Comparison of ENCODE assay signal across 9 cellular contexts in the genomic region with DNA sequence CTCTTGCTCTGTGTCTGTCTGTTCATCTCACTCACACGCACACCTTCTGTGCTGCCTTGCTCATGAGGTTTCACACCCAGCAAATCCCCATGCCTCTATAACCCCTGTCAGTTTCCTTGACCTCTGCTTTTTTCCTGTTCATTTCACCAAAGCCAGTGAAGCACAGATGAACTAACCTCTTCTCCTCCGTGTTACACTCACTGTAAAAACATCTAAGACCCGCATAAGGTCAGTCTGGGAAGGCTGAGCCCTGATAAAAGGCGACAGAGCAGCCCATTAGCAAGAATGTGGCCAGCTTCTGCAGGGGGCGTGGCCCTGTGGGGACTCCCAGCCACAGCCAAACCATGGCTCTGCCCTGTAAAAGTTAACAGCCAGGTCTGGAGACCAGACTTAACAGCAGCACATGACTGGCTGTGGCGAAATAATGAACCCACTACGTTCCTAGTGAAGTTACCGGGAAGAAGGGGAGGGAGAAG. TPM values are rescaled to one million over a fixed set of nuclear protein-coding genes. Genes with fewer than 3 reads are reported as not detected.
DNase-seq lines count a peak whose midpoint lies in the region; ATAC-seq, FAIRE-seq and TF ChIP-seq lines count a peak whose summit lies in the region.
"Had no signal": no experiment of that assay in that cellular context is flagged by ENCODE, and none has a peak within 500 bp of the region (broad histone marks: within the 10 kb centered on the region; RNA-seq: fewer than 3 reads in every experiment).

No MANE protein-coding gene starts in this region.

- CTCF ChIA-PET in HEK293 (lab: Yijun Ruan, JAX), result interaction anchor here (0.5 to 3.5 kb wide), 4 partner anchors 15 to 250 kb away, joined by 3 to 33 read pairs (median 4); no protein-coding TSS in a partner anchor

- H3K4me2 ChIP-seq in astrocyte (ENCODE audit: low read length), result peak overlapping the region; percentile 72

- H3K9ac ChIP-seq in astrocyte (ENCODE audit: low read length), result peak overlapping the region; percentile 69

- H3K36me3 Mint-ChIP-seq in astrocyte (ENCODE audit: low read depth, unreplicated experiment), result peaks cover 4% of the 10 kb centered on the region

- no peak overlapping the region for H3K27ac ChIP-seq in HEK293 (ENCODE audit: extremely low read depth, low read depth, low read length)
- peak overlapping the region; percentile 90 for H3K27ac ChIP-seq in astrocyte (ENCODE audit: low read depth, low read length)
- H3K27ac ChIP-seq in stomach, result peak overlapping the region; percentile 79 to 88 (median 80)

- no peaks in the 10 kb centered on the region for H3K27me3 Mint-ChIP-seq in astrocyte (ENCODE audit: low read depth, unreplicated experiment)

- H3K79me2 ChIP-seq in astrocyte (ENCODE audit: insufficient read depth, low read length), result peaks cover 29% of the 10 kb centered on the region

- ATAC-seq in GM18861 (IDR thresholded peaks at IDR 0.05; ENCODE audit: unreplicated experiment), result no peak

- peaks cover 18% of the 10 kb centered on the region for H3K4me1 ChIP-seq in HEK293 (ENCODE audit: control insufficient read depth, insufficient read depth, low read length)
- peaks cover 38% of the 10 kb centered on the region for H3K4me1 ChIP-seq in astrocyte (ENCODE audit: insufficient read depth, low read length)
- peaks cover 38 to 81% (median 66%) of the 10 kb centered on the region in 4 donors for H3K4me1 ChIP-seq in stomach

- H3K4me3 ChIP-seq in HEK293 (ENCODE audit: low read depth, low read length) (no peak overlapping the region), astrocyte (ENCODE audit: insufficient read depth, low read depth, low read length) (peak overlapping the region; percentile 6), stomach (no peak overlapping the region)

- H3K27me3 ChIP-seq in astrocyte (ENCODE audit: insufficient read depth, low read length), result no peaks in the 10 kb centered on the region
- H3K27me3 ChIP-seq in stomach, result no peaks in the 10 kb centered on the region

- H3K9me3 Mint-ChIP-seq in astrocyte (ENCODE audit: unreplicated experiment), result no peaks in the 10 kb centered on the region

- intact Hi-C loops in stomach (cut with DNase I; ENCODE audit: low total_unique reads), result no loop called here

- DNase-seq in astrocyte (ENCODE audit: low read depth) (peak; percentile 83), iPS-NIHi7 (ENCODE audit: extremely low spot score) (peak; percentile 77), stomach (peak; percentile 43), SKM-1 treated with dmso at 0.1 percent for 144 hours (lab: John Stamatoyannopoulos, UW; ENCODE audit: unreplicated experiment) (no peak), NCI-H524 (lab: John Stamatoyannopoulos, UW) (no peak)
- no peak for DNase-seq in stimulated activated CD8-positive, alpha-beta memory T cell treated with anti-CD3 and anti-CD28 coated beads, Interleukin-4, amount 100 ng/mL, for 48 hours

- no peak for TF ChIP-seq EP300 in stomach (IDR thresholded peaks at IDR 0.05)

- H4K20me1 ChIP-seq in astrocyte (ENCODE audit: insufficient read depth, low read length), result peaks cover 4% of the 10 kb centered on the region

- H2AFZ ChIP-seq in astrocyte (ENCODE audit: low read depth, low read length), result no peak overlapping the region

- H3K9me3 ChIP-seq in HEK293 (ENCODE audit: control insufficient read depth, insufficient read depth, low read depth, low read length), result no peaks in the 10 kb centered on the region
- H3K9me3 ChIP-seq in astrocyte (ENCODE audit: insufficient read depth, low read depth, low read length), result no peaks in the 10 kb centered on the region
- no peaks in the 10 kb centered on the region for H3K9me3 ChIP-seq in stomach

- WGBS in stomach, 5 donors, result 23 to 45% (median 27%) methylated on average over 8 of the region's 8 CpGs

- H3K27ac Mint-ChIP-seq in astrocyte (ENCODE audit: unreplicated experiment), result peak overlapping the region; percentile 89

- peak overlapping the region; percentile 36 for H3K4me3 Mint-ChIP-seq in astrocyte (ENCODE audit: unreplicated experiment)

- no peaks in the 10 kb centered on the region; a peak in 1 of 3 replicates for H3K36me3 ChIP-seq in HEK293 (ENCODE audit: control insufficient read depth in 2 of 2, insufficient read depth in 1 of 2, low read length in 2 of 2)
- H3K36me3 ChIP-seq in astrocyte (ENCODE audit: insufficient read depth, low read length), result no peaks in the 10 kb centered on the region
- H3K36me3 ChIP-seq in stomach, result no peaks in the 10 kb centered on the region

- peak; percentile 29 for FAIRE-seq in astrocyte (lab: Jason Lieb, UNC)
- FAIRE-seq: TTC549 had no signal

- peaks cover 38% of the 10 kb centered on the region for H3K4me1 Mint-ChIP-seq in astrocyte (ENCODE audit: low read depth, unreplicated experiment)

- POLR2A ChIA-PET in HEK293 (lab: Yijun Ruan, JAX), result interaction anchor here (0.6 to 1.8 kb wide), 4 partner anchors 23 to 219 kb away, joined by 4 to 9 read pairs (median 5); no protein-coding TSS in a partner anchor

- TF ChIP-seq POLR2A in stomach (IDR thresholded peaks at IDR 0.05), result no peak

- TF ChIP-seq CTCF in HEK293 (tag by site-specific recombination; IDR thresholded peaks at IDR 0.05) (no peak), astrocyte (IDR thresholded peaks at IDR 0.05; ENCODE audit: insufficient read depth, low read depth, low read length) (no peak), stomach (IDR thresholded peaks at IDR 0.05) (no peak)

TF ChIP-seq in HEK293, 187 proteins besides CTCF, POLR2A, EP300 and RAD21 (continues in another document):
- no peak for TF ChIP-seq MZF1 (tag by site-specific recombination; IDR thresholded peaks at IDR 0.05; ENCODE audit: borderline replicate concordance)
- TF ChIP-seq, protein P1, sequence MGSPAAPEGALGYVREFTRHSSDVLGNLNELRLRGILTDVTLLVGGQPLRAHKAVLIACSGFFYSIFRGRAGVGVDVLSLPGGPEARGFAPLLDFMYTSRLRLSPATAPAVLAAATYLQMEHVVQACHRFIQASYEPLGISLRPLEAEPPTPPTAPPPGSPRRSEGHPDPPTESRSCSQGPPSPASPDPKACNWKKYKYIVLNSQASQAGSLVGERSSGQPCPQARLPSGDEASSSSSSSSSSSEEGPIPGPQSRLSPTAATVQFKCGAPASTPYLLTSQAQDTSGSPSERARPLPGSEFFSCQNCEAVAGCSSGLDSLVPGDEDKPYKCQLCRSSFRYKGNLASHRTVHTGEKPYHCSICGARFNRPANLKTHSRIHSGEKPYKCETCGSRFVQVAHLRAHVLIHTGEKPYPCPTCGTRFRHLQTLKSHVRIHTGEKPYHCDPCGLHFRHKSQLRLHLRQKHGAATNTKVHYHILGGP (tag by site-specific recombination; IDR thresholded peaks at IDR 0.05), result no peak
- TF ChIP-seq, protein P2, sequence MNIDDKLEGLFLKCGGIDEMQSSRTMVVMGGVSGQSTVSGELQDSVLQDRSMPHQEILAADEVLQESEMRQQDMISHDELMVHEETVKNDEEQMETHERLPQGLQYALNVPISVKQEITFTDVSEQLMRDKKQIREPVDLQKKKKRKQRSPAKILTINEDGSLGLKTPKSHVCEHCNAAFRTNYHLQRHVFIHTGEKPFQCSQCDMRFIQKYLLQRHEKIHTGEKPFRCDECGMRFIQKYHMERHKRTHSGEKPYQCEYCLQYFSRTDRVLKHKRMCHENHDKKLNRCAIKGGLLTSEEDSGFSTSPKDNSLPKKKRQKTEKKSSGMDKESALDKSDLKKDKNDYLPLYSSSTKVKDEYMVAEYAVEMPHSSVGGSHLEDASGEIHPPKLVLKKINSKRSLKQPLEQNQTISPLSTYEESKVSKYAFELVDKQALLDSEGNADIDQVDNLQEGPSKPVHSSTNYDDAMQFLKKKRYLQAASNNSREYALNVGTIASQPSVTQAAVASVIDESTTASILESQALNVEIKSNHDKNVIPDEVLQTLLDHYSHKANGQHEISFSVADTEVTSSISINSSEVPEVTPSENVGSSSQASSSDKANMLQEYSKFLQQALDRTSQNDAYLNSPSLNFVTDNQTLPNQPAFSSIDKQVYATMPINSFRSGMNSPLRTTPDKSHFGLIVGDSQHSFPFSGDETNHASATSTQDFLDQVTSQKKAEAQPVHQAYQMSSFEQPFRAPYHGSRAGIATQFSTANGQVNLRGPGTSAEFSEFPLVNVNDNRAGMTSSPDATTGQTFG (tag by site-specific recombination; IDR thresholded peaks at IDR 0.05; ENCODE audit: borderline replicate concordance), result no peak
- TF ChIP-seq ZNF169 (tag by site-specific recombination; IDR thresholded peaks at IDR 0.05), result no peak
- no peak for TF ChIP-seq ZNF114 (tag by site-specific recombination; IDR thresholded peaks at IDR 0.05)
- no peak for TF ChIP-seq ZBTB7A (tag by site-specific recombination; IDR thresholded peaks at IDR 0.05; ENCODE audit: low read depth)
- TF ChIP-seq ZNF157 (tag by site-specific recombination; IDR thresholded peaks at IDR 0.05), result no peak
- TF ChIP-seq, protein P3, sequence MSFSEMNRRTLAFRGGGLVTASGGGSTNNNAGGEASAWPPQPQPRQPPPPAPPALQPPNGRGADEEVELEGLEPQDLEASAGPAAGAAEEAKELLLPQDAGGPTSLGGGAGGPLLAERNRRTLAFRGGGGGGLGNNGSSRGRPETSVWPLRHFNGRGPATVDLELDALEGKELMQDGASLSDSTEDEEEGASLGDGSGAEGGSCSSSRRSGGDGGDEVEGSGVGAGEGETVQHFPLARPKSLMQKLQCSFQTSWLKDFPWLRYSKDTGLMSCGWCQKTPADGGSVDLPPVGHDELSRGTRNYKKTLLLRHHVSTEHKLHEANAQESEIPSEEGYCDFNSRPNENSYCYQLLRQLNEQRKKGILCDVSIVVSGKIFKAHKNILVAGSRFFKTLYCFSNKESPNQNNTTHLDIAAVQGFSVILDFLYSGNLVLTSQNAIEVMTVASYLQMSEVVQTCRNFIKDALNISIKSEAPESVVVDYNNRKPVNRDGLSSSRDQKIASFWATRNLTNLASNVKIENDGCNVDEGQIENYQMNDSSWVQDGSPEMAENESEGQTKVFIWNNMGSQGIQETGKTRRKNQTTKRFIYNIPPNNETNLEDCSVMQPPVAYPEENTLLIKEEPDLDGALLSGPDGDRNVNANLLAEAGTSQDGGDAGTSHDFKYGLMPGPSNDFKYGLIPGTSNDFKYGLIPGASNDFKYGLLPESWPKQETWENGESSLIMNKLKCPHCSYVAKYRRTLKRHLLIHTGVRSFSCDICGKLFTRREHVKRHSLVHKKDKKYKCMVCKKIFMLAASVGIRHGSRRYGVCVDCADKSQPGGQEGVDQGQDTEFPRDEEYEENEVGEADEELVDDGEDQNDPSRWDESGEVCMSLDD (tag by site-specific recombination; IDR thresholded peaks at IDR 0.05), result no peak

RNA-seq across cellular contexts. Expression of a gene that starts 42.8 kb away (rescaled TPM):
- total RNA-seq in astrocyte, result 2.5 and 3.6 TPM in 2 replicates
- 1 to 10 TPM in 1 of 5 donors, under 1 TPM in 1, not detected in 3; 0.72 to 2.3 TPM for total RNA-seq in stomach
- 1 to 10 TPM; 1.1 to 8.9 (median 1.1) TPM for polyA plus RNA-seq in stomach

Comparison
In these comparisons a context has a peak if more than half of its experiments do, and no peak if none do; other contexts are left out.
1. DNase-seq: peak in astrocyte (single experiment), iPS-NIHi7 (single experiment) and stomach (single experiment); none in SKM-1 treated with dmso at 0.1 percent for 144 hours (single experiment), stimulated activated CD8-positive, alpha-beta memory T cell treated with anti-CD3 and anti-CD28 coated beads, Interleukin-4, amount 100 ng/mL, for 48 hours (single experiment) and NCI-H524 (0 of 2).